28 cellular contexts compared by ENCODE assay signal in genomic region chr1:213099682-213100399, GRCh38.
"Had no signal": no experiment of that assay in that cellular context is flagged by ENCODE, and none has a peak within 500 bp of the region (broad histone marks: within the 10 kb centered on the region; RNA-seq: fewer than 3 reads in every experiment).

No MANE protein-coding gene starts in this region.

- DNase-seq: dermis blood vessel endothelial cell; effector memory CD4-positive, alpha-beta T cell; foreskin keratinocyte; heart left ventricle; kidney; mucosa of descending colon; naive B cell; stimulated activated CD4-positive, alpha-beta T cell treated with anti-CD3 and anti-CD28 coated beads, Interleukin-12 subunit alpha, Interleukin-12 subunit beta, amount 100 ng/mL, for 4 hours; stimulated activated CD4-positive, alpha-beta T cell treated with anti-CD3 and anti-CD28 coated beads, Interleukin-1b, Interleukin-23, amount 100 ng/mL, for 48 hours; stimulated activated CD4-positive, alpha-beta T cell treated with anti-CD3 and anti-CD28 coated beads, Interleukin-4, amount 100 ng/mL, for 1 hour; stimulated activated CD8-positive, alpha-beta memory T cell treated with anti-CD3 and anti-CD28 coated beads, Interleukin-4, amount 100 ng/mL, for 48 hours; stimulated activated naive CD4-positive, alpha-beta T cell; stimulated activated naive CD8-positive, alpha-beta T cell treated with anti-CD3 and anti-CD28 coated beads, Interleukin-15, amount 100 ng/mL, for 72 hours; thyroid gland; trophoblast cell had no signal

- H3K9me3 ChIP-seq: esophagus muscularis mucosa, gastroesophageal sphincter, mucosa of descending colon, neutrophil, thyroid gland, vagina had no signal

- H3K79me2 ChIP-seq: hepatocyte, parathyroid adenoma had no signal

- H3K27ac ChIP-seq: esophagus muscularis mucosa, foreskin keratinocyte, gastroesophageal sphincter, heart left ventricle, hepatocyte, neutrophil, parathyroid adenoma, right atrium auricular region, thyroid gland, vagina had no signal

- H3K4me2 ChIP-seq: hepatocyte, smooth muscle cell had no signal

- H3K4me1 ChIP-seq: foreskin keratinocyte, gastroesophageal sphincter, heart left ventricle, parathyroid adenoma, right atrium auricular region, thyroid gland, vagina had no signal

- H2AFZ ChIP-seq: hepatocyte, parathyroid adenoma had no signal

- H3K36me3 ChIP-seq: neutrophil, thyroid gland, vagina had no signal

- ATAC-seq: foreskin keratinocyte; gastroesophageal sphincter; heart left ventricle; left lobe of liver; mucosa of descending colon; natural killer cell treated with Interleukin-12 subunit alpha and Interleukin-12 subunit beta and Interleukin-15 and Interleukin-18, amount 100 ng/mL, for 72 hours; sciatic nerve; stimulated activated naive CD8-positive, alpha-beta T cell treated with anti-CD3 and anti-CD28 coated beads, Interleukin-15, amount 100 ng/mL, for 72 hours had no signal

- H3K27me3 ChIP-seq: esophagus muscularis mucosa, foreskin keratinocyte, gastroesophageal sphincter, heart left ventricle, hepatocyte, neutrophil, right atrium auricular region, thyroid gland, vagina had no signal

- FAIRE-seq: endothelial cell of umbilical vein, kidney had no signal

- H3K4me3 ChIP-seq: esophagus muscularis mucosa, gastroesophageal sphincter, heart left ventricle, hepatocyte, lung, mucosa of descending colon, right atrium auricular region, smooth muscle cell, thyroid gland, vagina had no signal

- H3K9ac ChIP-seq: parathyroid adenoma had no signal
